8 cellular contexts compared by ENCODE assay signal in the genomic region with DNA sequence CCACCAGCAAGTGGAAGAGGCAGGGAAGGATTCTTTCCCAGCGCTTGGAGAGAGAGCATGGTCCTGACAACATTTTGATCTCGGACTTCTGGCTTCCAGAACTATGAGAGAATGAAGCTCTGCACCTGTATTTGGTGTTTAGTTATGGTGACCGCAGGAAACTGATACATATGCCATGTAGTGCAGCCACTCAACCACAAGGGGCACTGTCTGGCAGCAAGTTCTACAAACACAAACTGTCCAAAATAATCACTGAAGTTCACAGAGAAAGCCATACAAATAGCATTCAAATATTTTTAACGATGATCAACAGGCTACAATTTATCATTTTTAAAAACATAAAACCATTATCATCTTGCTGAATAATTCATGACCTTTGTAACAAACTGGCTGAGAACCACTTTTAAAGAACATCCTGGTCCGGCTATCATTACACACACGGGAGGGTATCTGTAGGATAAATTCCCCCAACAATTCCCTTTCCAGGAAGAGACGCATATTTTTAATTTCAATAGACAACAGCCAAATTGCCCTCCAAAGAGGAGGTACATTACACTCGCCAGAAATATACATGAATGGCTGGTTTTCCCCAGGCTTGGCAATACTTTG. TPM values are rescaled to one million over a fixed set of nuclear protein-coding genes. Genes with fewer than 3 reads are reported as not detected.
DNase-seq lines count a peak whose midpoint lies in the region; ATAC-seq and TF ChIP-seq lines count a peak whose summit lies in the region.

No MANE protein-coding gene starts in this region.

- no peaks in the 10 kb centered on the region for H3K4me1 ChIP-seq in Panc1 (ENCODE audit: control insufficient read depth, insufficient read depth, low read length)

- DNase-seq in DMS114 treated with DMSO at 0.1 percent for 48 hours (lab: John Stamatoyannopoulos, UW; ENCODE audit: unreplicated experiment) (peak; percentile 21), HuH-7 (ENCODE audit: low spot score) (peak; percentile 64), Panc1 (ENCODE audit: low read depth, low spot score) (no peak), glomerular visceral epithelial cell (ENCODE audit: extremely low spot score) (peak; percentile 53), renal cortical epithelial cell (ENCODE audit: low read depth) (peak; percentile 64), GM19238 (ENCODE audit: insufficient read length, low spot score) (no peak), NCI-H1048 (lab: John Stamatoyannopoulos, UW) (no peak)
- DNase-seq in activated effector memory CD4-positive, alpha-beta T cell treated with Interleukin-2 at 50 U/mL for 16 hours = peak; percentile 30

- no peaks in the 10 kb centered on the region for H3K36me3 ChIP-seq in Panc1 (ENCODE audit: control insufficient read depth, insufficient read depth, low read length)

- no peak overlapping the region for H3K27ac ChIP-seq in Panc1 (ENCODE audit: low read length)

- no peaks in the 10 kb centered on the region for H3K9me3 ChIP-seq in Panc1 (ENCODE audit: control insufficient read depth, insufficient read depth, low read depth, low read length)

- CTCF ChIA-PET in Panc1 (lab: Charles Lee) = no interaction called here

- in situ Hi-C loops in Panc1 (cut with HindIII; ENCODE audit: low pct_unique_long_range_greater_than_20kb, low sequenced_read_pairs) = no loop called here

- no peak overlapping the region for H3K4me3 ChIP-seq in Panc1 (ENCODE audit: low read depth in 2 of 2, low read length in 2 of 2)

- ATAC-seq in Panc1 = no peak

- H3K27me3 ChIP-seq in Panc1 (ENCODE audit: control insufficient read depth, insufficient read depth, low read length) = no peaks in the 10 kb centered on the region

- POLR2A ChIA-PET in Panc1 (lab: Charles Lee) = interaction anchor here (0.6 kb wide), 1 partner anchor 13 kb away, joined by 8 read pairs; no protein-coding TSS in a partner anchor

- no TSS peak for BruUV-seq in Panc1 (replicated peaks; lab: Mats Ljungman, UMichigan)

- intact Hi-C loops in Panc1 (cut with micrococcal nuclease; ENCODE audit: unreplicated experiment) = no loop called here

- TF ChIP-seq CTCF in Panc1 (IDR thresholded peaks at IDR 0.05) = peak; percentile 90

RNA-seq across cellular contexts. Expression of gene CBR3, which starts 9.3 kb away (rescaled TPM):
- total RNA-seq in Panc1 (2021; ENCODE audit: unreplicated experiment) (1.6 TPM), renal cortical epithelial cell (1.4 and 3.3 TPM in 2 replicates)
- 2.8 TPM for polyA plus RNA-seq in Panc1 (2012; ENCODE audit: insufficient read length)

RNA-seq across cellular contexts. Expression of gene DOP1B, which starts 31.0 kb away (rescaled TPM):
- total RNA-seq in Panc1 (2021; ENCODE audit: unreplicated experiment) = 31.0 TPM
- polyA plus RNA-seq in Panc1 (2012; ENCODE audit: insufficient read length) = 23.5 TPM
- 21.0 and 25.4 TPM in 2 replicates for total RNA-seq in renal cortical epithelial cell

RNA-seq across cellular contexts. Expression of gene CBR1, which starts 55.8 kb away (rescaled TPM):
- total RNA-seq in Panc1 (2021; ENCODE audit: unreplicated experiment) (27.8 TPM), renal cortical epithelial cell (113 and 293 TPM in 2 replicates)
- 71.7 TPM for polyA plus RNA-seq in Panc1 (2012; ENCODE audit: insufficient read length)

Comparison
In these comparisons a context has a peak if more than half of its experiments do, and no peak if none do; other contexts are left out.
1. DNase-seq: peak in DMS114 treated with DMSO at 0.1 percent for 48 hours (single experiment), HuH-7 (single experiment), activated effector memory CD4-positive, alpha-beta T cell treated with Interleukin-2 at 50 U/mL for 16 hours (single experiment), glomerular visceral epithelial cell (single experiment) and renal cortical epithelial cell (single experiment); none in Panc1 (single experiment), GM19238 (single experiment) and NCI-H1048 (single experiment).